In the genomic region with DNA sequence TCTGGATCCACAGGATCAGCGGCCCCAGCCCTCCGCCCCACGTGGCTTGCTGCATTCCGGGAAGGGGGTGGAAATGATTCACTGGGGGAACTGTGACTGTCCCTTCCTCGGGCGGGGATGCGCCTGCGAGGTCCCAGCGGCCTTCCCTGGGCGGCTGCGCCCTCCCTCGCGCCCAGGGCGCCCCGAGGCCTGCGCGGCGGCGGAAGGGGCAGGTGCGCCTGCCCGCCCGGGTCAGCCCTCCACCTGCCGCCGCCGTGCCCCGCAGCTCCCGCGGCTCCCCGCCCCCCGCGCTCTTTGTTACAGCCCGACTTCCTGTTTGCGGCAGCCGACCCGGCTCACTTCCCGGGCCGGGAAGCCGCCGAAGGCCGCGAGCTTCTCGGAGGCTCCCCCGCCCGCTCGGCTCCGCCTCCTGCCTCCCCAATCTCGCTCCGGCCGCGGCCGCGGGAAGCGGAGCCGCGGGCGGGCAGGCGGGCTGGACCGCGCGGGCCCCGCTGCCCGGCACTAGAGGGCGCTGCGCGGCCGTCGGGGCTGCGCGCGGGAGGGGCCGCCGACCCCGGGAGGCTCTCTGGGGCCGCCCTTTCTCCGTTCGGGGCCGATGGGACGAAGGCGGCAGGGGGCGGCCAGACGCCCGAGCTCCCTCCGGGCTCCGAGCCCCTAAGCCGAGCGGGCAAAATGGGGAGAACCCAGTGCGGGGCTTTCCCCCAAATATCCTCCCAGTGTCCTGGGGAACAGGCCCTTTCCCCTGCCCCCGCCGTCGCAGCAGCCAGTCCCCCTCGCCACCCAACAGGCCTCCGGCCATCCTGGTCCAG, we compare ENCODE assay signal across 8 cellular contexts. TPM values are rescaled to one million over a fixed set of nuclear protein-coding genes. Genes with fewer than 3 reads are reported as not detected.
DNase-seq lines count a peak whose midpoint lies in the region; TF ChIP-seq lines count a peak whose summit lies in the region.

No MANE protein-coding gene starts in this region.

- H3K4me1 ChIP-seq in HUES48 (ENCODE audit: control insufficient read depth, insufficient read depth, low read length), result peaks cover 19% of the 10 kb centered on the region
- peaks cover 16% of the 10 kb centered on the region for H3K4me1 ChIP-seq in SJSA1 (replicated peaks)
- H3K4me1 ChIP-seq in osteoblast (ENCODE audit: insufficient read depth, low read length), result peaks cover 20% of the 10 kb centered on the region
- H3K4me1 ChIP-seq in tibial nerve, result peaks cover 0 to 30% (median 22%) of the 10 kb centered on the region in 4 donors

- peak overlapping the region; percentile 92 for H3K4me2 ChIP-seq in osteoblast (ENCODE audit: insufficient read depth, low read length)

- H4K20me1 ChIP-seq in osteoblast (ENCODE audit: insufficient read depth, low read length), result no peaks in the 10 kb centered on the region

- H3K9me3 ChIP-seq in HUES48 (ENCODE audit: control insufficient read depth, insufficient read depth, low read length) (no peaks in the 10 kb centered on the region), SJSA1 (replicated peaks) (no peaks in the 10 kb centered on the region), osteoblast (ENCODE audit: low read depth, low read length) (no peaks in the 10 kb centered on the region), tibial nerve (no peaks in the 10 kb centered on the region)

- peak; percentile 91 for TF ChIP-seq CTCF in GM20000 (IDR thresholded peaks at IDR 0.05; ENCODE audit: extremely low read depth, missing control alignments)
- peak; percentile 34 for TF ChIP-seq CTCF in osteoblast (IDR thresholded peaks at IDR 0.05; ENCODE audit: extremely low read depth, low read depth, low read length)
- TF ChIP-seq CTCF in tibial nerve (IDR thresholded peaks at IDR 0.05), result peak; percentile 39 to 98 (median 95)

- TF ChIP-seq EP300 in tibial nerve (IDR thresholded peaks at IDR 0.05), result peak in 1 of 2 donors; percentile 49

- H3K36me3 ChIP-seq in HUES48 (ENCODE audit: control insufficient read depth, insufficient read depth, low read length) (no peaks in the 10 kb centered on the region), SJSA1 (peaks cover 3% of the 10 kb centered on the region; the same call in 1 of the 2 replicates), osteoblast (ENCODE audit: insufficient read depth, low read length) (no peaks in the 10 kb centered on the region), tibial nerve (no peaks in the 10 kb centered on the region)

- H3K27me3 ChIP-seq in HUES48 (ENCODE audit: control insufficient read depth, insufficient read depth, low read length) (peaks cover 24% of the 10 kb centered on the region), SJSA1 (replicated peaks) (no peaks in the 10 kb centered on the region), osteoblast (ENCODE audit: insufficient read depth, low read length) (no peaks in the 10 kb centered on the region), tibial nerve (no peaks in the 10 kb centered on the region)

- no peaks in the 10 kb centered on the region for H3K79me2 ChIP-seq in osteoblast (ENCODE audit: insufficient read depth, low read length)

- H3K27ac ChIP-seq in HUES48 (ENCODE audit: low read depth, low read length) (peak overlapping the region; percentile 38), SJSA1 (peak overlapping the region; percentile 47), osteoblast (ENCODE audit: low read depth, low read length) (peak overlapping the region; percentile 62), tibial nerve (peak overlapping the region; percentile 69 to 84 (median 80))

- H2AFZ ChIP-seq in osteoblast (ENCODE audit: low read length), result peak overlapping the region; percentile 96

- H3K9ac ChIP-seq in HUES48 (ENCODE audit: low read depth, low read length), result peak overlapping the region; percentile 79

- DNase-seq in D341Med (ENCODE audit: low spot score) (peak; percentile 97), GM20000 (ENCODE audit: low spot score) (peak; percentile 96), SJSA1 (ENCODE audit: low read depth in 1 of 2, low spot score in 2 of 2) (peak; percentile 61 to 77), glomerular visceral epithelial cell (ENCODE audit: extremely low spot score) (peak; percentile 89), osteoblast (ENCODE audit: insufficient read length, low spot score, missing footprints) (peak; percentile 100), tibial nerve (ENCODE audit: low spot score in 2 of 2) (peak; percentile 27 to 36)
- peak; percentile 71 for DNase-seq in activated naive CD4-positive, alpha-beta T cell treated with anti-CD3 and anti-CD28 coated beads, Interleukin-2, amount 50 U/mL, for 16 hours

- peak overlapping the region; percentile 58 for H3K4me3 ChIP-seq in HUES48 (ENCODE audit: low read depth, low read length)
- H3K4me3 ChIP-seq in SJSA1, result peak overlapping the region; percentile 63
- peak overlapping the region; percentile 76 for H3K4me3 ChIP-seq in osteoblast (ENCODE audit: insufficient read depth, low read length)
- peak overlapping the region; percentile 53 to 59 (median 55) for H3K4me3 ChIP-seq in tibial nerve

- 1 to 2% methylated on average over 40 to 60 of the region's 92 CpGs for WGBS in tibial nerve, 2 donors

- TF ChIP-seq POLR2A in tibial nerve (IDR thresholded peaks at IDR 0.05), result peak in 1 of 2 donors; percentile 26

RNA-seq across cellular contexts. Expression of gene CHAC1, which starts 11.5 kb away (rescaled TPM):
- 1.6 and 1.9 TPM in 2 replicates for total RNA-seq in SJSA1 (2014; rRNA removed; shearing (Covaris generic))
- total RNA-seq in osteoblast (30.0 and 30.1 TPM in 2 replicates), tibial nerve (1 to 10 TPM in 1 of 4 donors, not detected in 3; 2.7 TPM)

RNA-seq across cellular contexts. Expression of gene DLL4, which starts 12.6 kb away (rescaled TPM):
- total RNA-seq in SJSA1 (2014; rRNA removed; shearing (Covaris generic)), result not detected in 2 replicates
- total RNA-seq in osteoblast, result not detected in 2 replicates
- total RNA-seq in tibial nerve, result 10 to 100 TPM in 1 of 4 donors, 1 to 10 TPM in 3; 4.2 to 11.2 (median 7.1) TPM

RNA-seq across cellular contexts. Expression of gene VPS18, which starts 47.5 kb away (rescaled TPM):
- 35.5 and 40.8 TPM in 2 replicates for total RNA-seq in SJSA1 (2014; rRNA removed; shearing (Covaris generic))
- total RNA-seq in osteoblast (55.4 and 60.8 TPM in 2 replicates), tibial nerve (10 to 100 TPM; 22.2 to 29.2 (median 25.2) TPM)

Comparison
In these comparisons a context has a peak if more than half of its experiments do, and no peak if none do; other contexts are left out.
1. Peak in every context shown above with its lines: DNase-seq, H3K4me3 ChIP-seq and H3K27ac ChIP-seq.
2. DNase-seq: peak in every context shown above with its lines; median percentile 100 in osteoblast; 97 in D341Med; 96 in GM20000; 89 in glomerular visceral epithelial cell; 71 in activated naive CD4-positive, alpha-beta T cell treated with anti-CD3 and anti-CD28 coated beads, Interleukin-2, amount 50 U/mL, for 16 hours; 69 in SJSA1; 32 in tibial nerve.
3. CTCF ChIP-seq: peak in every context shown above with its lines; median percentile 95 in tibial nerve; 91 in GM20000; 34 in osteoblast.